8 cellular contexts compared by ENCODE assay signal in genomic region chr11:17076517-17077239, GRCh38. TPM values are rescaled to one million over a fixed set of nuclear protein-coding genes. Genes with fewer than 3 reads are reported as not detected.
DNase-seq lines count a peak whose midpoint lies in the region; ATAC-seq lines count a peak whose summit lies in the region.

No MANE protein-coding gene starts in this region.

- peak overlapping the region; percentile 96 to 99 (median 97) for H3K4me3 ChIP-seq in subcutaneous abdominal adipose tissue (ENCODE audit: low read depth in 1 of 5, low read length in 5 of 5)

- H3K9me3 ChIP-seq in subcutaneous abdominal adipose tissue (ENCODE audit: control insufficient read depth in 5 of 5, low read length in 5 of 5), result no peaks in the 10 kb centered on the region

- ATAC-seq in activated CD4-positive, alpha-beta T cell treated with anti-CD3 and anti-CD28 coated beads for 36 hours, result no peak
- ATAC-seq in activated naive CD4-positive, alpha-beta T cell treated with anti-CD3 and anti-CD28 coated beads, Interleukin-2, amount 50 U/mL, for 72 hours, result no peak
- ATAC-seq in GM21367 (IDR thresholded peaks at IDR 0.05; ENCODE audit: unreplicated experiment), result no peak
- ATAC-seq in HG03571 (IDR thresholded peaks at IDR 0.05; ENCODE audit: unreplicated experiment), result no peak

- no peaks in the 10 kb centered on the region for H3K9me3 Mint-ChIP-seq in activated CD4-positive, alpha-beta T cell treated with anti-CD3 and anti-CD28 coated beads for 36 hours (ENCODE audit: low read depth)
- H3K9me3 Mint-ChIP-seq in activated naive CD4-positive, alpha-beta T cell treated with anti-CD3 and anti-CD28 coated beads, Interleukin-2, amount 50 U/mL, for 72 hours, result no peaks in the 10 kb centered on the region

- POLR2A ChIA-PET in activated CD4-positive, alpha-beta T cell treated with anti-CD3 and anti-CD28 coated beads for 36 hours (lab: Charles Lee), result interaction anchor here (0.7 to 2.8 kb wide), 5 partner anchors 90 to 337 kb away, joined by 3 to 21 read pairs (median 3); partner anchors contain the start of genes C11orf58 and NUCB2

- DNase-seq in activated CD4-positive, alpha-beta T cell treated with anti-CD3 and anti-CD28 coated beads for 36 hours, result no peak
- no peak for DNase-seq in activated CD4-positive, alpha-beta T cell treated with anti-CD3 and anti-CD28 coated beads for 1 hour
- no peak for DNase-seq in activated naive CD4-positive, alpha-beta T cell treated with anti-CD3 and anti-CD28 coated beads, Interleukin-2, amount 50 U/mL, for 72 hours (ENCODE audit: low spot score in 2 of 2)
- peak; percentile 26 for DNase-seq in iris pigment epithelial cell (ENCODE audit: low read depth)
- no peak for DNase-seq in SW480 (ENCODE audit: low spot score)

- H3K4me1 ChIP-seq in subcutaneous abdominal adipose tissue (ENCODE audit: control insufficient read depth in 5 of 5, insufficient read depth in 5 of 5, low read length in 5 of 5), result peaks cover 4 to 30% (median 23%) of the 10 kb centered on the region in 5 donors

- no peaks in the 10 kb centered on the region for H3K27me3 ChIP-seq in subcutaneous abdominal adipose tissue (ENCODE audit: control insufficient read depth in 5 of 5, insufficient read depth in 4 of 5, low read length in 5 of 5)

- peaks cover 56% of the 10 kb centered on the region for H3K36me3 Mint-ChIP-seq in activated CD4-positive, alpha-beta T cell treated with anti-CD3 and anti-CD28 coated beads for 36 hours (ENCODE audit: low read depth)
- H3K36me3 Mint-ChIP-seq in activated naive CD4-positive, alpha-beta T cell treated with anti-CD3 and anti-CD28 coated beads, Interleukin-2, amount 50 U/mL, for 72 hours, result peaks cover 45 to 58% of the 10 kb centered on the region in 2 donors

- H3K9ac ChIP-seq in subcutaneous abdominal adipose tissue (ENCODE audit: low read length in 5 of 5), result peak overlapping the region; percentile 97 to 99 (median 98)

- H3K4me1 Mint-ChIP-seq in activated CD4-positive, alpha-beta T cell treated with anti-CD3 and anti-CD28 coated beads for 36 hours, result peaks cover 30% of the 10 kb centered on the region

- H3K4me3 Mint-ChIP-seq in activated CD4-positive, alpha-beta T cell treated with anti-CD3 and anti-CD28 coated beads for 36 hours, result peak overlapping the region; percentile 100

- no peaks in the 10 kb centered on the region for H3K27me3 Mint-ChIP-seq in activated CD4-positive, alpha-beta T cell treated with anti-CD3 and anti-CD28 coated beads for 36 hours

- intact Hi-C loops in activated CD4-positive, alpha-beta T cell treated with anti-CD3 and anti-CD28 coated beads for 36 hours (cut with DNase I, micrococcal nuclease), result loop anchor here (1.0 to 10.0 kb wide), 13 partner anchors 62 to 1556 kb away; partner anchors contain the start of genes C11orf58 (in 2 of the 2), GTF2H1 (in 1 of the 2), HPS5 (in 1 of the 2) and NUCB2 (in 1 of the 2)

- H3K27ac Mint-ChIP-seq in activated CD4-positive, alpha-beta T cell treated with anti-CD3 and anti-CD28 coated beads for 36 hours, result peak overlapping the region; percentile 98
- peak overlapping the region; percentile 98 to 99 for H3K27ac Mint-ChIP-seq in activated naive CD4-positive, alpha-beta T cell treated with anti-CD3 and anti-CD28 coated beads, Interleukin-2, amount 50 U/mL, for 72 hours

- peak overlapping the region; percentile 94 for H3K27ac ChIP-seq in subcutaneous abdominal adipose tissue (ENCODE audit: low read depth, low read length)

- peaks cover 22 to 36% (median 26%) of the 10 kb centered on the region in 5 donors for H3K36me3 ChIP-seq in subcutaneous abdominal adipose tissue (ENCODE audit: control insufficient read depth in 5 of 5, insufficient read depth in 5 of 5, low read length in 5 of 5)

- CTCF ChIA-PET in activated CD4-positive, alpha-beta T cell treated with anti-CD3 and anti-CD28 coated beads for 36 hours (lab: Charles Lee), result interaction anchor here (0.6 to 1.4 kb wide), 4 partner anchors 13 to 308 kb away, joined by 3 to 7 read pairs (median 3); no protein-coding TSS in a partner anchor

RNA-seq across cellular contexts. Expression of gene RPS13, which starts 0.8 kb away (rescaled TPM):
- total RNA-seq in activated CD4-positive, alpha-beta T cell treated with anti-CD3 and anti-CD28 coated beads for 36 hours, result 1,000 to 10,000 TPM; 1,242 to 1,685 TPM
- total RNA-seq in activated naive CD4-positive, alpha-beta T cell treated with anti-CD3 and anti-CD28 coated beads, Interleukin-2, amount 50 U/mL, for 72 hours, result 1,000 to 10,000 TPM; 1,379 to 1,620 TPM
